ENCODE assay signal across 21 cellular contexts in genomic region chr18:63452273-63452672, GRCh38. TPM values are rescaled to one million over a fixed set of nuclear protein-coding genes. Genes with fewer than 3 reads are reported as not detected.
A peak's percentile ranks its signal among the peaks of the same experiment; 100 is the strongest.
DNase-seq lines count a peak whose midpoint lies in the region; ATAC-seq and TF ChIP-seq lines count a peak whose summit lies in the region.
"Had no signal": no experiment of that assay in that cellular context is flagged by ENCODE, and none has a peak within 500 bp of the region (broad histone marks: within the 10 kb centered on the region; RNA-seq: fewer than 3 reads in every experiment).

No MANE protein-coding gene starts in this region.

- DNase-seq in LoVo (ENCODE audit: low spot score), result peak; percentile 76
- DNase-seq in body of pancreas, result no peak
- no peak for DNase-seq in suprapubic skin (ENCODE audit: low spot score in 2 of 2)
- no peak for DNase-seq in HPDE6-E6E7 (ENCODE audit: extremely low spot score)
- DNase-seq in medulla oblongata (ENCODE audit: extremely low spot score), result no peak
- DNase-seq: activated B cell treated with CpG ODN at 0.5 μM for 24 hours; activated CD4-positive, alpha-beta memory T cell treated with anti-CD3 and anti-CD28 coated beads, Interleukin-2, amount 10 ng/mL, durations not matched to agents 7 days and 5 days; activated naive CD4-positive, alpha-beta T cell; activated T-cell treated with anti-CD3 and anti-CD28 coated beads, Interleukin-2, amount 50 U/mL, for 1 hour; central memory CD4-positive, alpha-beta T cell; left cardiac atrium; NCI-H1092 treated with DMSO at 0.1 percent for 48 hours; NCI-H510A; nucleus accumbens had no signal

- H3K27me3 ChIP-seq in body of pancreas (no peaks in the 10 kb centered on the region), mucosa of rectum (ENCODE audit: control insufficient read depth in 2 of 2, insufficient read depth in 2 of 2, low read length in 2 of 2) (no peaks in the 10 kb centered on the region), suprapubic skin (no peaks in the 10 kb centered on the region)

- TF ChIP-seq CTCF in body of pancreas (IDR thresholded peaks at IDR 0.05) (no peak), suprapubic skin (IDR thresholded peaks at IDR 0.05) (no peak)

- 0 to 14% methylated on average over 1 of the region's 1 CpG for whole genome bisulfite sequencing in body of pancreas, 2 donors
- 24% methylated on average over 1 of the region's 1 CpG for WGBS in suprapubic skin

- H3K27ac ChIP-seq in body of pancreas, result peak overlapping the region in 3 of 4 donors; percentile 14 to 56 (median 52)
- peak overlapping the region; percentile 30 to 66 for H3K27ac ChIP-seq in mucosa of rectum (ENCODE audit: low read depth in 2 of 2, low read length in 2 of 2)
- H3K27ac ChIP-seq in suprapubic skin, result peak overlapping the region; percentile 9
- H3K27ac ChIP-seq: KMS-11, thoracic aorta had no signal

- no peak for TF ChIP-seq EP300 in suprapubic skin (IDR thresholded peaks at IDR 0.05)

- intact Hi-C loops in body of pancreas (cut with DNase I), result no loop called here

- peaks cover 20% of the 10 kb centered on the region for H3K4me1 ChIP-seq in body of pancreas
- H3K4me1 ChIP-seq in mucosa of rectum (ENCODE audit: control insufficient read depth in 2 of 2, insufficient read depth in 2 of 2, low read length in 2 of 2), result peaks cover 26 to 29% of the 10 kb centered on the region in 2 donors
- H3K4me1 ChIP-seq in suprapubic skin, result peaks cover 28% of the 10 kb centered on the region

- H3K9me3 ChIP-seq in body of pancreas (no peaks in the 10 kb centered on the region), mucosa of rectum (ENCODE audit: control insufficient read depth in 2 of 2, low read length in 2 of 2) (no peaks in the 10 kb centered on the region), suprapubic skin (no peaks in the 10 kb centered on the region)
- H3K9me3 ChIP-seq: thoracic aorta had no signal

- peak; percentile 40 for ATAC-seq in body of pancreas
- no peak for ATAC-seq in HG03097 (IDR thresholded peaks at IDR 0.05; ENCODE audit: low FRiP score, unreplicated experiment)
- ATAC-seq in GM18511 (IDR thresholded peaks at IDR 0.05; ENCODE audit: unreplicated experiment), result no peak

- H3K9ac ChIP-seq in mucosa of rectum (ENCODE audit: low read depth in 1 of 2, low read length in 2 of 2), result no peak overlapping the region
- H3K9ac ChIP-seq: KMS-11 had no signal

- TF ChIP-seq POLR2A in body of pancreas (IDR thresholded peaks at IDR 0.05), result no peak
- TF ChIP-seq POLR2A in suprapubic skin (IDR thresholded peaks at IDR 0.05), result no peak

- H3K4me3 ChIP-seq in body of pancreas (no peak overlapping the region), mucosa of rectum (ENCODE audit: low read length in 2 of 2) (peak overlapping the region in 1 of 2 donors; percentile 23), suprapubic skin (no peak overlapping the region)
- H3K4me3 ChIP-seq: thoracic aorta had no signal

- no peaks in the 10 kb centered on the region for H3K36me3 ChIP-seq in body of pancreas (replicated peaks in 1 of 2; ENCODE audit: insufficient read depth in 1 of 2, low read depth in 2 of 2)
- H3K36me3 ChIP-seq in mucosa of rectum (ENCODE audit: control insufficient read depth in 2 of 2, insufficient read depth in 2 of 2, low read length in 2 of 2), result no peaks in the 10 kb centered on the region
- no peaks in the 10 kb centered on the region for H3K36me3 ChIP-seq in suprapubic skin
- H3K36me3 ChIP-seq: thoracic aorta had no signal

RNA-seq across cellular contexts. Expression of gene SERPINB5, which starts 24.5 kb away (rescaled TPM):
- total RNA-seq in body of pancreas, result not detected
- total RNA-seq in suprapubic skin, result 100 to 1,000 TPM; 158 to 658 (median 458) TPM
- total RNA-seq: activated B cell treated with CpG ODN at 0.5 μM for 24 hours; activated CD4-positive, alpha-beta memory T cell treated with anti-CD3 and anti-CD28 coated beads, Interleukin-2, amount 10 ng/mL, durations not matched to agents 7 days and 5 days; left cardiac atrium; mononuclear cell; RPMI7951 had no signal

RNA-seq across cellular contexts. Expression of gene VPS4B, which starts 30.0 kb away (rescaled TPM):
- total RNA-seq in body of pancreas (10 to 100 TPM; 16.2 to 20.2 TPM), suprapubic skin (10 to 100 TPM; 43.7 to 49.8 (median 44.6) TPM)

Comparison
In these comparisons a context has a peak if more than half of its experiments do, and no peak if none do; other contexts are left out.
1. RNA of gene SERPINB5, which starts 24.5 kb away (total RNA-seq): 158 to 658 TPM in suprapubic skin; not detected in body of pancreas; every median in the first group is over 100 times any median in the second.
2. Peak in every context shown above with its lines, with median percentiles within 50 percentile points of each other: H3K27ac ChIP-seq.